2 cellular contexts compared by ENCODE assay signal in the genomic region with DNA sequence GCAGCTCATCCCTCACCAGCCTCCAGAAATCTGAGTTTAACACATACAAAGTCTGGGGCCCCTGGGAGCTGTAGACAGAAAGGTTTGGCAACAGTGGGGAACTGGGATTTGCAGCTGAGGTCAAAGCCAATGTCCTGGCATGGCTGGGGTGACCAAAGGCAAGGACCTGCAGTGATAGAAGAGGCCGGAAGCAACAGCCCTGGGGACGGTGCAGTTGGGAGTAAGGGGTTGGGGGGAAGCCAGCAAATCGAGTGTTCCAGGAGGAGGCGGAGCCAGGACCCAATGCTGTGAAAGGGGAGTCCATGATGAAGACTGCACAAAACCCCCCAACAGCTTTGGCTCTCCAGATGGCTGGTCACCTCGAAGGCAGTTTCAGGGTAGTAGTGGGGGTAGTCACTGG.
TF ChIP-seq lines count a peak whose summit lies in the region.

No MANE protein-coding gene starts in this region.

TF ChIP-seq in HepG2, 621 proteins besides CTCF, POLR2A, EP300 and RAD21 (continued from another document):
- TF ChIP-seq, protein P1, sequence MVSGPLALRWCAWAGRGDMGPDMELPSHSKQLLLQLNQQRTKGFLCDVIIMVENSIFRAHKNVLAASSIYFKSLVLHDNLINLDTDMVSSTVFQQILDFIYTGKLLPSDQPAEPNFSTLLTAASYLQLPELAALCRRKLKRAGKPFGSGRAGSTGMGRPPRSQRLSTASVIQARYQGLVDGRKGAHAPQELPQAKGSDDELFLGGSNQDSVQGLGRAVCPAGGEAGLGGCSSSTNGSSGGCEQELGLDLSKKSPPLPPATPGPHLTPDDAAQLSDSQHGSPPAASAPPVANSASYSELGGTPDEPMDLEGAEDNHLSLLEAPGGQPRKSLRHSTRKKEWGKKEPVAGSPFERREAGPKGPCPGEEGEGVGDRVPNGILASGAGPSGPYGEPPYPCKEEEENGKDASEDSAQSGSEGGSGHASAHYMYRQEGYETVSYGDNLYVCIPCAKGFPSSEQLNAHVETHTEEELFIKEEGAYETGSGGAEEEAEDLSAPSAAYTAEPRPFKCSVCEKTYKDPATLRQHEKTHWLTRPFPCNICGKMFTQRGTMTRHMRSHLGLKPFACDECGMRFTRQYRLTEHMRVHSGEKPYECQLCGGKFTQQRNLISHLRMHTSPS (CRISPR knock-in tag; IDR thresholded peaks at IDR 0.05; ENCODE audit: low read depth), result no peak
- TF ChIP-seq ZSCAN25 (CRISPR knock-in tag; IDR thresholded peaks at IDR 0.05), result no peak
- TF ChIP-seq ZNF766 (CRISPR knock-in tag; IDR thresholded peaks at IDR 0.05; ENCODE audit: borderline replicate concordance), result no peak
- TF ChIP-seq ZNF724P (CRISPR knock-in tag; IDR thresholded peaks at IDR 0.05; ENCODE audit: borderline replicate concordance), result no peak
- no peak for TF ChIP-seq IRF2 (CRISPR knock-in tag; IDR thresholded peaks at IDR 0.05)
- no peak for TF ChIP-seq ZNF713 (CRISPR knock-in tag; IDR thresholded peaks at IDR 0.05)
- TF ChIP-seq, protein P2, sequence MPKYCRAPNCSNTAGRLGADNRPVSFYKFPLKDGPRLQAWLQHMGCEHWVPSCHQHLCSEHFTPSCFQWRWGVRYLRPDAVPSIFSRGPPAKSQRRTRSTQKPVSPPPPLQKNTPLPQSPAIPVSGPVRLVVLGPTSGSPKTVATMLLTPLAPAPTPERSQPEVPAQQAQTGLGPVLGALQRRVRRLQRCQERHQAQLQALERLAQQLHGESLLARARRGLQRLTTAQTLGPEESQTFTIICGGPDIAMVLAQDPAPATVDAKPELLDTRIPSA (CRISPR knock-in tag; IDR thresholded peaks at IDR 0.05; ENCODE audit: borderline replicate concordance), result no peak
- TF ChIP-seq, protein P3, sequence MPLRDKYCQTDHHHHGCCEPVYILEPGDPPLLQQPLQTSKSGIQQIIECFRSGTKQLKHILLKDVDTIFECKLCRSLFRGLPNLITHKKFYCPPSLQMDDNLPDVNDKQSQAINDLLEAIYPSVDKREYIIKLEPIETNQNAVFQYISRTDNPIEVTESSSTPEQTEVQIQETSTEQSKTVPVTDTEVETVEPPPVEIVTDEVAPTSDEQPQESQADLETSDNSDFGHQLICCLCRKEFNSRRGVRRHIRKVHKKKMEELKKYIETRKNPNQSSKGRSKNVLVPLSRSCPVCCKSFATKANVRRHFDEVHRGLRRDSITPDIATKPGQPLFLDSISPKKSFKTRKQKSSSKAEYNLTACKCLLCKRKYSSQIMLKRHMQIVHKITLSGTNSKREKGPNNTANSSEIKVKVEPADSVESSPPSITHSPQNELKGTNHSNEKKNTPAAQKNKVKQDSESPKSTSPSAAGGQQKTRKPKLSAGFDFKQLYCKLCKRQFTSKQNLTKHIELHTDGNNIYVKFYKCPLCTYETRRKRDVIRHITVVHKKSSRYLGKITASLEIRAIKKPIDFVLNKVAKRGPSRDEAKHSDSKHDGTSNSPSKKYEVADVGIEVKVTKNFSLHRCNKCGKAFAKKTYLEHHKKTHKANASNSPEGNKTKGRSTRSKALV (CRISPR knock-in tag; IDR thresholded peaks at IDR 0.05), result no peak
- TF ChIP-seq ZFP37 (CRISPR knock-in tag; IDR thresholded peaks at IDR 0.05; ENCODE audit: borderline replicate concordance), result no peak
- no peak for TF ChIP-seq MEF2D (CRISPR knock-in tag; IDR thresholded peaks at IDR 0.05)
- TF ChIP-seq SOX13 (IDR thresholded peaks at IDR 0.05), result no peak
- TF ChIP-seq SOX13 (CRISPR knock-in tag; conservative IDR thresholded peaks at IDR 0.05 in 1 of 2, IDR thresholded peaks at IDR 0.05 in 1 of 2), result no peak
- TF ChIP-seq, protein P4, sequence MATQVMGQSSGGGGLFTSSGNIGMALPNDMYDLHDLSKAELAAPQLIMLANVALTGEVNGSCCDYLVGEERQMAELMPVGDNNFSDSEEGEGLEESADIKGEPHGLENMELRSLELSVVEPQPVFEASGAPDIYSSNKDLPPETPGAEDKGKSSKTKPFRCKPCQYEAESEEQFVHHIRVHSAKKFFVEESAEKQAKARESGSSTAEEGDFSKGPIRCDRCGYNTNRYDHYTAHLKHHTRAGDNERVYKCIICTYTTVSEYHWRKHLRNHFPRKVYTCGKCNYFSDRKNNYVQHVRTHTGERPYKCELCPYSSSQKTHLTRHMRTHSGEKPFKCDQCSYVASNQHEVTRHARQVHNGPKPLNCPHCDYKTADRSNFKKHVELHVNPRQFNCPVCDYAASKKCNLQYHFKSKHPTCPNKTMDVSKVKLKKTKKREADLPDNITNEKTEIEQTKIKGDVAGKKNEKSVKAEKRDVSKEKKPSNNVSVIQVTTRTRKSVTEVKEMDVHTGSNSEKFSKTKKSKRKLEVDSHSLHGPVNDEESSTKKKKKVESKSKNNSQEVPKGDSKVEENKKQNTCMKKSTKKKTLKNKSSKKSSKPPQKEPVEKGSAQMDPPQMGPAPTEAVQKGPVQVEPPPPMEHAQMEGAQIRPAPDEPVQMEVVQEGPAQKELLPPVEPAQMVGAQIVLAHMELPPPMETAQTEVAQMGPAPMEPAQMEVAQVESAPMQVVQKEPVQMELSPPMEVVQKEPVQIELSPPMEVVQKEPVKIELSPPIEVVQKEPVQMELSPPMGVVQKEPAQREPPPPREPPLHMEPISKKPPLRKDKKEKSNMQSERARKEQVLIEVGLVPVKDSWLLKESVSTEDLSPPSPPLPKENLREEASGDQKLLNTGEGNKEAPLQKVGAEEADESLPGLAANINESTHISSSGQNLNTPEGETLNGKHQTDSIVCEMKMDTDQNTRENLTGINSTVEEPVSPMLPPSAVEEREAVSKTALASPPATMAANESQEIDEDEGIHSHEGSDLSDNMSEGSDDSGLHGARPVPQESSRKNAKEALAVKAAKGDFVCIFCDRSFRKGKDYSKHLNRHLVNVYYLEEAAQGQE (IDR thresholded peaks at IDR 0.05; ENCODE audit: borderline replicate concordance in 1 of 2, low read depth in 1 of 2, low read length in 2 of 2), result no peak
- no peak for TF ChIP-seq ZNF260 (CRISPR knock-in tag; IDR thresholded peaks at IDR 0.05; ENCODE audit: borderline replicate concordance, low read depth)
- TF ChIP-seq, protein P5, sequence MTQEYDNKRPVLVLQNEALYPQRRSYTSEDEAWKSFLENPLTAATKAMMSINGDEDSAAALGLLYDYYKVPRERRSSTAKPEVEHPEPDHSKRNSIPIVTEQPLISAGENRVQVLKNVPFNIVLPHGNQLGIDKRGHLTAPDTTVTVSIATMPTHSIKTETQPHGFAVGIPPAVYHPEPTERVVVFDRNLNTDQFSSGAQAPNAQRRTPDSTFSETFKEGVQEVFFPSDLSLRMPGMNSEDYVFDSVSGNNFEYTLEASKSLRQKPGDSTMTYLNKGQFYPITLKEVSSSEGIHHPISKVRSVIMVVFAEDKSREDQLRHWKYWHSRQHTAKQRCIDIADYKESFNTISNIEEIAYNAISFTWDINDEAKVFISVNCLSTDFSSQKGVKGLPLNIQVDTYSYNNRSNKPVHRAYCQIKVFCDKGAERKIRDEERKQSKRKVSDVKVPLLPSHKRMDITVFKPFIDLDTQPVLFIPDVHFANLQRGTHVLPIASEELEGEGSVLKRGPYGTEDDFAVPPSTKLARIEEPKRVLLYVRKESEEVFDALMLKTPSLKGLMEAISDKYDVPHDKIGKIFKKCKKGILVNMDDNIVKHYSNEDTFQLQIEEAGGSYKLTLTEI (CRISPR knock-in tag; conservative IDR thresholded peaks at IDR 0.05), result no peak

TF ChIP-seq in HEK293T, 16 proteins besides CTCF, POLR2A, EP300 and RAD21 (continued from another document):
- TF ChIP-seq, protein P6, sequence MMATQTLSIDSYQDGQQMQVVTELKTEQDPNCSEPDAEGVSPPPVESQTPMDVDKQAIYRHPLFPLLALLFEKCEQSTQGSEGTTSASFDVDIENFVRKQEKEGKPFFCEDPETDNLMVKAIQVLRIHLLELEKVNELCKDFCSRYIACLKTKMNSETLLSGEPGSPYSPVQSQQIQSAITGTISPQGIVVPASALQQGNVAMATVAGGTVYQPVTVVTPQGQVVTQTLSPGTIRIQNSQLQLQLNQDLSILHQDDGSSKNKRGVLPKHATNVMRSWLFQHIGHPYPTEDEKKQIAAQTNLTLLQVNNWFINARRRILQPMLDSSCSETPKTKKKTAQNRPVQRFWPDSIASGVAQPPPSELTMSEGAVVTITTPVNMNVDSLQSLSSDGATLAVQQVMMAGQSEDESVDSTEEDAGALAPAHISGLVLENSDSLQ (IDR thresholded peaks at IDR 0.05), result no peak
- TF ChIP-seq ZNF384 (IDR thresholded peaks at IDR 0.05), result no peak
